In genomic region chr2:85291425-85292023, GRCh38 we compare ENCODE assay signal across 10 cellular contexts. TPM values are rescaled to one million over a fixed set of nuclear protein-coding genes. Genes with fewer than 3 reads are reported as not detected.
DNase-seq lines count a peak whose midpoint lies in the region; ATAC-seq lines count a peak whose summit lies in the region.
"Had no signal": no experiment of that assay in that cellular context is flagged by ENCODE, and none has a peak within 500 bp of the region (broad histone marks: within the 10 kb centered on the region; RNA-seq: fewer than 3 reads in every experiment).

No MANE protein-coding gene starts in this region.

- H3K9me3 Mint-ChIP-seq in activated CD4-positive, alpha-beta memory T cell treated with anti-CD3 and anti-CD28 coated beads for 36 hours, result no peaks in the 10 kb centered on the region

- H3K27me3 ChIP-seq in ACC112 (ENCODE audit: insufficient read depth, low read length), result no peaks in the 10 kb centered on the region

- CTCF ChIA-PET in activated CD4-positive, alpha-beta memory T cell treated with anti-CD3 and anti-CD28 coated beads for 36 hours (lab: Charles Lee), result interaction anchor here (0.9 to 4.4 kb wide), 6 partner anchors 9 to 365 kb away, joined by 3 to 27 read pairs (median 5); no protein-coding TSS in a partner anchor

- H3K4me1 ChIP-seq in ACC112 (ENCODE audit: control insufficient read depth, insufficient read depth, low read length, unreplicated experiment), result peaks cover 24% of the 10 kb centered on the region

- intact Hi-C loops in activated CD4-positive, alpha-beta memory T cell treated with anti-CD3 and anti-CD28 coated beads for 36 hours (cut with micrococcal nuclease), result loop anchor here (1.0 kb wide), 1 partner anchor 9 kb away; no protein-coding TSS in a partner anchor

- no peaks in the 10 kb centered on the region for H3K36me3 Mint-ChIP-seq in activated CD4-positive, alpha-beta memory T cell treated with anti-CD3 and anti-CD28 coated beads for 36 hours

- H3K27ac Mint-ChIP-seq in activated CD4-positive, alpha-beta memory T cell treated with anti-CD3 and anti-CD28 coated beads for 36 hours, result peak overlapping the region; percentile 13

- H3K4me3 Mint-ChIP-seq in activated CD4-positive, alpha-beta memory T cell treated with anti-CD3 and anti-CD28 coated beads for 36 hours, result peak overlapping the region; percentile 5

- peak; percentile 34 for DNase-seq in activated CD4-positive, alpha-beta memory T cell treated with anti-CD3 and anti-CD28 coated beads for 36 hours
- DNase-seq in left lobe of liver (ENCODE audit: low spot score), result no peak
- DNase-seq in SK-N-DZ (ENCODE audit: low spot score), result no peak
- no peak for DNase-seq in mucosa of gallbladder (ENCODE audit: low spot score)
- no peak for DNase-seq in HT-29 (ENCODE audit: low spot score)
- no peak for DNase-seq in KG1 (lab: John Stamatoyannopoulos, UW)
- DNase-seq: head of caudate nucleus, NCI-H1436 treated with DMSO at 0.1 percent for 48 hours had no signal

- peak overlapping the region; percentile 52 for H3K4me3 ChIP-seq in ACC112 (ENCODE audit: low read depth, low read length)

- H2AFZ ChIP-seq in ACC112 (ENCODE audit: low read length, unreplicated experiment), result peak overlapping the region; percentile 82

- no peaks in the 10 kb centered on the region for H3K27me3 Mint-ChIP-seq in activated CD4-positive, alpha-beta memory T cell treated with anti-CD3 and anti-CD28 coated beads for 36 hours

- H3K36me3 ChIP-seq in ACC112 (ENCODE audit: insufficient read depth, low read length), result no peaks in the 10 kb centered on the region

- no peak overlapping the region for H3K27ac ChIP-seq in ACC112 (ENCODE audit: low read depth, low read length)

- POLR2A ChIA-PET in activated CD4-positive, alpha-beta memory T cell treated with anti-CD3 and anti-CD28 coated beads for 36 hours (lab: Charles Lee), result no interaction called here

- peaks cover 16% of the 10 kb centered on the region for H3K4me1 Mint-ChIP-seq in activated CD4-positive, alpha-beta memory T cell treated with anti-CD3 and anti-CD28 coated beads for 36 hours (ENCODE audit: low read depth)

- peak; percentile 63 for ATAC-seq in GM18867 (IDR thresholded peaks at IDR 0.05; ENCODE audit: unreplicated experiment)
- peak; percentile 71 for ATAC-seq in left lobe of liver

- H3K79me2 ChIP-seq in ACC112 (ENCODE audit: control insufficient read depth, insufficient read depth, low read length, unreplicated experiment), result no peaks in the 10 kb centered on the region

RNA-seq across cellular contexts. Expression of gene TGOLN2, which starts 36.3 kb away (rescaled TPM):
- 10 to 100 TPM; 84.8 to 85.9 TPM for total RNA-seq in activated CD4-positive, alpha-beta memory T cell treated with anti-CD3 and anti-CD28 coated beads for 36 hours
- total RNA-seq in left lobe of liver (89.6 TPM), mucosa of gallbladder (237 TPM)
- polyA plus RNA-seq in SK-N-DZ (2014; cell fraction: cytosol; rRNA removed), result 24.1 and 32.8 TPM in 2 replicates
- 16.1 and 26.4 TPM in 2 replicates for polyA plus RNA-seq in SK-N-DZ (2014; cell fraction: nucleus; rRNA removed)
- total RNA-seq in HT-29 (2014; rRNA removed; shearing (Covaris generic)), result 121 and 133 TPM in 2 replicates
